Comparison of ENCODE assay signal across 8 cellular contexts in the genomic region with DNA sequence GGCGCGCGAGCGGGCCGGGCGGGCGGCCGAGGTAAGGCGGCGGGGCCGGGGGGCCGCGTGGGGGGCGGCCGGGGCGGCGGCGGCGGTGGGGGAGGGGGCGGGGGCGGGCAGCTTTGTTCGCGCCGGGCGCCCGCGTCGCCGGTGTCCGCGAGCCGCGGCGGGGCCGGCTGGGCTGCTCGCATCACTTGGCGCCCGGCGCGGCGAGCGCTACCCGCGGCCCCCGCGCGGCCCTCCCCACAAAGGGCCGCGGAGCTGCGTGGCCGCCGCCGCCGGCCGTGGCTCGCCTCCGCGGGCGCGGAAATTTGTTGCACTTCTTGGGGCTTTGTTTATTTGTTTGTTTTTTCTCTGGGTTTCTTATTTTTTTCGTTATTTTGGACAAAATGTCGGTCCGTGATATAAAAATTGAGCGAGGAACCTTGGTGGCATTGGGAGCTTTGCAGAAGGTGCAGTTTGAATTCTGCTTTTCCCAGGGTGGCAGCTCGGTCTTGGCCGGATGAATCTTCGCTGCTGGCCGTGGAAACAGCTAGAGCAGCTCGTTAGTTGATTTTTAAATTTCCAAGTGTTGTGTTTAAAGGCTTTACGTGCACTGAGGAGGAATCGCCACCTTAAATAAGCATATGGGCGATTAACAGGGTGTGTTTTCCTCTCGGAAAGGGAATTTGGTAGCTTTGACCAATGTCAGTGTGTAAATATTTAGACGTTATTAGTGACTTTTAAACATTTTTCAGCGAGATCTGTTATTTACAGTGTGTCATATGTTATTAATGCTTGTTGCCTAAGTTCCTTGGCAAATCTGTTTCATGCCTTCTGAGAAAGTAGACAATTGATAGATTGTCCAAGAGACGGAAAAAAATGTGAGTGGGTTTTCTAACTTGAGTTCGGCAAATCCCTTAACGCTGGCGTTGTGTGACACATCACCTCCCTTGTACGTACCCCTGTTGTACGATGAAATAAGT. TPM values are rescaled to one million over a fixed set of nuclear protein-coding genes. Genes with fewer than 3 reads are reported as not detected.
A peak's percentile ranks its signal among the peaks of the same experiment; 100 is the strongest.
DNase-seq lines count a peak whose midpoint lies in the region; ATAC-seq and TF ChIP-seq lines count a peak whose summit lies in the region.

No MANE protein-coding gene starts in this region.

- H3K4me3 Mint-ChIP-seq in osteocyte (ENCODE audit: unreplicated experiment), result peak overlapping the region; percentile 99

- H3K36me3 ChIP-seq in HAP-1 (replicated peaks), result peaks cover 37% of the 10 kb centered on the region

- intact Hi-C loops in head of caudate nucleus (cut with DNase I), result no loop called here

- no peak for TF ChIP-seq CTCF in osteocyte (IDR thresholded peaks at IDR 0.05)

- peak overlapping the region; percentile 61 for H3K4me3 ChIP-seq in HAP-1

- no peaks in the 10 kb centered on the region for H3K9me3 ChIP-seq in HAP-1

- ATAC-seq in activated naive CD4-positive, alpha-beta T cell treated with anti-CD3 and anti-CD28 coated beads, Interleukin-2, amount 50 U/mL, for 72 hours, result peak; percentile 19 to 30
- no peak for ATAC-seq in GM21576 (IDR thresholded peaks at IDR 0.05; ENCODE audit: unreplicated experiment)

- no peaks in the 10 kb centered on the region for H3K27me3 ChIP-seq in HAP-1 (ENCODE audit: low read depth)

- H3K36me3 Mint-ChIP-seq in activated naive CD4-positive, alpha-beta T cell treated with anti-CD3 and anti-CD28 coated beads, Interleukin-2, amount 50 U/mL, for 72 hours, result peaks cover 0 to 18% of the 10 kb centered on the region in 2 donors
- H3K36me3 Mint-ChIP-seq in osteocyte (ENCODE audit: unreplicated experiment), result peaks cover 15% of the 10 kb centered on the region

- peaks cover 53% of the 10 kb centered on the region for H3K4me1 Mint-ChIP-seq in osteocyte (ENCODE audit: unreplicated experiment)

- no peaks in the 10 kb centered on the region for H3K27me3 Mint-ChIP-seq in osteocyte (ENCODE audit: unreplicated experiment)

- no peaks in the 10 kb centered on the region for H3K9me3 Mint-ChIP-seq in activated naive CD4-positive, alpha-beta T cell treated with anti-CD3 and anti-CD28 coated beads, Interleukin-2, amount 50 U/mL, for 72 hours
- H3K9me3 Mint-ChIP-seq in osteocyte (ENCODE audit: unreplicated experiment), result no peaks in the 10 kb centered on the region

- DNase-seq in EL (peak; percentile 40), HAP-1 (ENCODE audit: low spot score in 2 of 2) (peak in 1 of 2 experiments; percentile 35), NCI-H774 (lab: John Stamatoyannopoulos, UW) (peak; percentile 16), head of caudate nucleus (peak in 40 of 42 donors; percentile 18 to 76 (median 48)), osteocyte (ENCODE audit: extremely low spot score, unreplicated experiment) (no peak), NCI-H2107 (lab: John Stamatoyannopoulos, UW) (no peak)
- peak; percentile 21 to 54 for DNase-seq in activated naive CD4-positive, alpha-beta T cell treated with anti-CD3 and anti-CD28 coated beads, Interleukin-2, amount 50 U/mL, for 72 hours (ENCODE audit: low spot score in 2 of 2)

- in situ Hi-C loops in HAP-1 (cut with MboI; ENCODE audit: low sequenced_read_pairs), result loop anchor here (10.0 kb wide), 1 partner anchor 856 kb away; no protein-coding TSS in a partner anchor

- peak overlapping the region; percentile 96 to 99 for H3K27ac Mint-ChIP-seq in activated naive CD4-positive, alpha-beta T cell treated with anti-CD3 and anti-CD28 coated beads, Interleukin-2, amount 50 U/mL, for 72 hours
- peak overlapping the region; percentile 97 for H3K27ac Mint-ChIP-seq in osteocyte (ENCODE audit: unreplicated experiment)

- peaks cover 25% of the 10 kb centered on the region for H3K4me1 ChIP-seq in HAP-1

RNA-seq across cellular contexts. Expression of gene UBE2E3, which starts 0.8 kb away (rescaled TPM):
- total RNA-seq in activated naive CD4-positive, alpha-beta T cell treated with anti-CD3 and anti-CD28 coated beads, Interleukin-2, amount 50 U/mL, for 72 hours, result 10 to 100 TPM; 35.5 to 36.2 TPM
- 103 and 108 TPM in 2 replicates for total RNA-seq in osteocyte

Comparison
In these comparisons a context has a peak if more than half of its experiments do, and no peak if none do; other contexts are left out.
1. DNase-seq: peak in EL (single experiment), NCI-H774 (single experiment), activated naive CD4-positive, alpha-beta T cell treated with anti-CD3 and anti-CD28 coated beads, Interleukin-2, amount 50 U/mL, for 72 hours (2 of 2) and head of caudate nucleus (40 of 42); none in osteocyte (single experiment) and NCI-H2107 (single experiment).